Comparison of ENCODE assay signal across 8 cellular contexts in the genomic region with DNA sequence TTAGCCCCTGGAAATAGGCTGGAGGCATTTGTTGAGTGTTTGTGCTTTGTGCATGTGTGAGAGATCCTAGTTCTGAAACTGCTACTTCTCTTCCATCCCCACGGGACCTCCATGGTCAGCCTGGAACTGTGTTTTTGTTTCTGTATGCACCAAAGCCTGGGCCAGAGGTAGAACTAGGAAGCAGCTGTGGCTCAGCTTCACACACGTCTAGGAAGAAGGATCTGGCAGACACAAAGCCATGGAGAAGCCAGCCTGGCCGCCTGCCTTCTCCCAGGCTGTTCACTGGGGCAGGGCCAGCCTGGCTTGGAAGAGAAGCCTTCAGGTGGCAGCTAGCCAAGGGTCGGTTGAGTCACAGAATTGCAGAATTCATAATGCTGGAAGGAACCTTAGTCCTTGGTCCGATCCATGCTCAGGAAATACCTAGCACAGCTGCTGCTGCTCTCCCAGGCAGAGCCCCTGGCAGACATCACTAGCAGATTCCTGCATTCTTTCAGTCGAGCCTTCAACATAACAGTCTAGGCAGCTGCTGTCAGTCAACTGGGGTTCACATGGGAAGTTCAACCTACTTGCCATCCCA. TPM values are rescaled to one million over a fixed set of nuclear protein-coding genes. Genes with fewer than 3 reads are reported as not detected.
A peak's percentile ranks its signal among the peaks of the same experiment; 100 is the strongest.
DNase-seq lines count a peak whose midpoint lies in the region; ATAC-seq, FAIRE-seq and TF ChIP-seq lines count a peak whose summit lies in the region.

No MANE protein-coding gene starts in this region.

- H3K4me1 ChIP-seq in A549 (peaks cover 63% of the 10 kb centered on the region), astrocyte (ENCODE audit: insufficient read depth, low read length) (peaks cover 30% of the 10 kb centered on the region), smooth muscle cell (ENCODE audit: low read depth) (no peaks in the 10 kb centered on the region)

- TF ChIP-seq CTCF in A549 (IDR thresholded peaks at IDR 0.05) (no peak), astrocyte (IDR thresholded peaks at IDR 0.05; ENCODE audit: insufficient read depth, low read depth, low read length) (no peak), smooth muscle cell (IDR thresholded peaks at IDR 0.05; ENCODE audit: borderline replicate concordance, insufficient read depth, poor library complexity, severe bottlenecking) (no peak)

- peaks cover 5% of the 10 kb centered on the region for H4K20me1 ChIP-seq in astrocyte (ENCODE audit: insufficient read depth, low read length)
- H4K20me1 ChIP-seq in smooth muscle cell (ENCODE audit: low read depth) = peaks cover 4% of the 10 kb centered on the region

- H3K9me3 Mint-ChIP-seq in astrocyte (ENCODE audit: unreplicated experiment) = peaks cover 3% of the 10 kb centered on the region

- TF ChIP-seq RAD21 in A549 (conservative IDR thresholded peaks at IDR 0.05 in 1 of 2, IDR thresholded peaks at IDR 0.05 in 1 of 2) = peak; percentile 12 to 43; a peak in 3 of 5 replicates

- H3K27ac ChIP-seq in A549 = peak overlapping the region; percentile 80 to 90
- peak overlapping the region; percentile 88 for H3K27ac ChIP-seq in astrocyte (ENCODE audit: low read depth, low read length)
- peak overlapping the region; percentile 71 for H3K27ac ChIP-seq in smooth muscle cell (ENCODE audit: low read depth)

- TF ChIP-seq POLR2A in A549 (IDR thresholded peaks at IDR 0.05; ENCODE audit: low read length) = no peak

- H3K4me3 Mint-ChIP-seq in astrocyte (ENCODE audit: unreplicated experiment) = no peak overlapping the region

- no peaks in the 10 kb centered on the region for H3K9me3 ChIP-seq in A549
- H3K9me3 ChIP-seq in astrocyte (ENCODE audit: insufficient read depth, low read depth, low read length) = no peaks in the 10 kb centered on the region
- no peaks in the 10 kb centered on the region for H3K9me3 ChIP-seq in smooth muscle cell (replicated peaks; ENCODE audit: low read depth)

- FAIRE-seq in A549 (lab: Jason Lieb, UNC) (peak; percentile 78), astrocyte (lab: Jason Lieb, UNC) (peak; percentile 85)

- H3K9ac ChIP-seq in astrocyte (ENCODE audit: low read length) (peak overlapping the region; percentile 70), smooth muscle cell (ENCODE audit: low read depth) (no peak overlapping the region)

- WGBS in A549 (ENCODE audit: missing lambda C conversion rate) = 4% methylated on average over 6 of the region's 6 CpGs
- 40% methylated on average over 6 of the region's 6 CpGs for WGBS in smooth muscle cell (ENCODE audit: low lambda C conversion rate)

- H3K79me2 ChIP-seq in astrocyte (ENCODE audit: insufficient read depth, low read length) = peaks cover 27% of the 10 kb centered on the region
- H3K79me2 ChIP-seq in smooth muscle cell (ENCODE audit: low read depth) = no peaks in the 10 kb centered on the region

- H2AFZ ChIP-seq in astrocyte (ENCODE audit: low read depth, low read length) (peak overlapping the region; percentile 63), smooth muscle cell (ENCODE audit: low read depth) (no peak overlapping the region)

- POLR2A ChIA-PET in A549 (lab: Yijun Ruan, JAX) = interaction anchor here (0.7 kb wide), 1 partner anchor 59 kb away, joined by 3 read pairs; no protein-coding TSS in a partner anchor

- peak; percentile 88 to 91 for ATAC-seq in A549
- ATAC-seq in GM18858 (IDR thresholded peaks at IDR 0.05; ENCODE audit: unreplicated experiment) = no peak

- DNase-seq in A549 (ENCODE audit: low read depth in 1 of 2, low spot score in 1 of 2) = peak; percentile 77 to 90
- peak; percentile 86 for DNase-seq in HPDE6-E6E7 (ENCODE audit: extremely low spot score)
- peak; percentile 100 for DNase-seq in astrocyte (ENCODE audit: low read depth)
- DNase-seq in iPS-NIHi11 (ENCODE audit: low spot score) = peak; percentile 66
- peak; percentile 20 for DNase-seq in smooth muscle cell (lab: John Stamatoyannopoulos, UW; ENCODE audit: unreplicated experiment)
- no peak for DNase-seq in GF-D8 (lab: John Stamatoyannopoulos, UW)
- no peak for DNase-seq in NCI-H146 treated with DMSO at 0.1 percent for 48 hours (lab: John Stamatoyannopoulos, UW; ENCODE audit: unreplicated experiment)

- H3K4me2 ChIP-seq in A549 (peak overlapping the region; percentile 64), astrocyte (ENCODE audit: low read length) (peak overlapping the region; percentile 76), smooth muscle cell (no peak overlapping the region)

- peak overlapping the region; percentile 96 for H3K27ac Mint-ChIP-seq in astrocyte (ENCODE audit: unreplicated experiment)

- no peaks in the 10 kb centered on the region for H3K27me3 Mint-ChIP-seq in astrocyte (ENCODE audit: low read depth, unreplicated experiment)

- TF ChIP-seq EP300 in A549 (IDR thresholded peaks at IDR 0.05) = peak in 1 of 2 experiments; percentile 50; a peak in 1 of 5 replicates

- H3K4me1 Mint-ChIP-seq in astrocyte (ENCODE audit: low read depth, unreplicated experiment) = peaks cover 32% of the 10 kb centered on the region

- H3K36me3 ChIP-seq in astrocyte (ENCODE audit: insufficient read depth, low read length) (no peaks in the 10 kb centered on the region), smooth muscle cell (ENCODE audit: low read depth) (no peaks in the 10 kb centered on the region)

- no peaks in the 10 kb centered on the region for H3K27me3 ChIP-seq in astrocyte (ENCODE audit: insufficient read depth, low read length)
- no peaks in the 10 kb centered on the region for H3K27me3 ChIP-seq in smooth muscle cell (ENCODE audit: low read depth)

- CTCF ChIA-PET in A549 (lab: Yijun Ruan, JAX) = interaction anchor here (0.5 kb wide), 1 partner anchor 158 kb away, joined by 3 read pairs; no protein-coding TSS in a partner anchor

- H3K4me3 ChIP-seq in A549 = no peak overlapping the region
- H3K4me3 ChIP-seq in astrocyte (ENCODE audit: insufficient read depth, low read depth, low read length) = no peak overlapping the region
- no peak overlapping the region for H3K4me3 ChIP-seq in smooth muscle cell

- H3F3A ChIP-seq in smooth muscle cell (ENCODE audit: low read depth) = peaks cover 6% of the 10 kb centered on the region

- H3K36me3 Mint-ChIP-seq in astrocyte (ENCODE audit: low read depth, unreplicated experiment) = no peaks in the 10 kb centered on the region

TF ChIP-seq in A549, 52 proteins besides CTCF, POLR2A, EP300 and RAD21 (continues in another document):
- no peak for TF ChIP-seq ESRRA (IDR thresholded peaks at IDR 0.05; ENCODE audit: borderline replicate concordance, low read length)
- no peak for TF ChIP-seq CBX2 (IDR thresholded peaks at IDR 0.05; ENCODE audit: borderline replicate concordance, low read depth)
- no peak for TF ChIP-seq FOSB (CRISPR knock-in tag; IDR thresholded peaks at IDR 0.05)
- TF ChIP-seq CEBPB (IDR thresholded peaks at IDR 0.05) = peak; percentile 17 to 80; a peak in 2 of 4 replicates
- no peak for TF ChIP-seq RARB (CRISPR knock-in tag; IDR thresholded peaks at IDR 0.05)
- no peak for TF ChIP-seq ZC3H11A (IDR thresholded peaks at IDR 0.05)
- no peak for TF ChIP-seq CHD4 (IDR thresholded peaks at IDR 0.05; ENCODE audit: borderline replicate concordance)
- no peak for TF ChIP-seq MYC (IDR thresholded peaks at IDR 0.05; ENCODE audit: borderline replicate concordance, low read length)
- TF ChIP-seq SREBF2 (IDR thresholded peaks at IDR 0.05) = no peak
- no peak for TF ChIP-seq ATOH8 (CRISPR knock-in tag; IDR thresholded peaks at IDR 0.05; ENCODE audit: low read depth)
- TF ChIP-seq REST (IDR thresholded peaks at IDR 0.05) = no peak
- TF ChIP-seq KDM1A (IDR thresholded peaks at IDR 0.05; ENCODE audit: low read depth) = no peak

RNA-seq across cellular contexts. Expression of gene RIN3, which starts 27.0 kb away (rescaled TPM):
- polyA plus RNA-seq in A549 (2011; rRNA removed) (5.6 and 8.1 TPM in 2 replicates), A549 (2017; fragmentation: RNase III; extraction: RNeasy Plus Mini Kit Qiagen cat#74134 plus additional on column Dnase treatment) (14.5 to 17.6 TPM (median 15.7 TPM) in 3 replicates), smooth muscle cell (3.8 and 8.0 TPM in 2 replicates)
- 10.2 and 14.2 TPM in 2 replicates for polyA plus RNA-seq in A549 (2012; cell fraction: cytosol; rRNA removed)
- 14.1 and 18.1 TPM in 2 replicates for polyA plus RNA-seq in A549 (2012; cell fraction: nucleus; rRNA removed)
- 12.7 and 15.4 TPM in 2 replicates for polyA minus RNA-seq in A549 (2011; rRNA and poly(A)+ RNA removed)
- total RNA-seq in astrocyte (24.7 and 28.0 TPM in 2 replicates), smooth muscle cell (1.7 and 2.7 TPM in 2 replicates)

Comparison
In these comparisons a context has a peak if more than half of its experiments do, and no peak if none do; other contexts are left out.
1. DNase-seq: peak in A549 (2 of 2), HPDE6-E6E7 (single experiment), astrocyte (single experiment), iPS-NIHi11 (single experiment) and smooth muscle cell (single experiment); none in GF-D8 (single experiment) and NCI-H146 treated with DMSO at 0.1 percent for 48 hours (single experiment).
2. Peak in every context shown above with its lines, with median percentiles within 50 percentile points of each other: H3K27ac ChIP-seq.